In the genomic region with DNA sequence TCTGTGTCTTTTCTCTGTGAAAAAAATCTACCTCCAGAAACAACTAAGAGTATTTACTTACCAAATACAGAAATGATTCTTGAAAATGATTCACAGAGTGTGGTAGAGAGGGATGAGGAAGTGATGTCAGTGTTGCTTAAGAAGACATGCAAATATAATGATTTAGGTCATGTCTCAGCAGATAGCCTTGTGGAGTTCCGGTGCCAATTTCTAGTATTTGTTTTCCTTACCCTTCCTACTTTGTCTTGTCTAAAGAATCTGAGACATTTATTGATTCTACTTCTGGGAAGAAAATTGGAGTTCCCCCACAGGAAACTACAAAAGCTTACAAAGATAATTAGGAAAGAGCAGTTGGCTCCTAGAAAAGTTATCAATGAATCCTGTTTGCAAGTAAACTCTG, we compare ENCODE assay signal across 9 cellular contexts.
DNase-seq lines count a peak whose midpoint lies in the region; ATAC-seq lines count a peak whose summit lies in the region.
"Had no signal": no experiment of that assay in that cellular context is flagged by ENCODE, and none has a peak within 500 bp of the region (broad histone marks: within the 10 kb centered on the region; RNA-seq: fewer than 3 reads in every experiment).

No MANE protein-coding gene starts in this region.

- H3K27ac Mint-ChIP-seq in activated CD4-positive, alpha-beta T cell treated with anti-CD3 and anti-CD28 coated beads, Interleukin-2, amount 10 ng/mL, durations not matched to agents 7 days and 5 days, result no peak overlapping the region

- no peaks in the 10 kb centered on the region for H3K4me1 ChIP-seq in HAP-1

- DNase-seq in AG20443 (ENCODE audit: low spot score) (peak; percentile 58), SKM-1 treated with dmso at 0.1 percent for 144 hours (lab: John Stamatoyannopoulos, UW; ENCODE audit: unreplicated experiment) (peak; percentile 36), kidney glomerular epithelial cell (lab: John Stamatoyannopoulos, UW) (peak; percentile 94), HAP-1 (ENCODE audit: low spot score in 2 of 2) (no peak), NCI-H187 (lab: John Stamatoyannopoulos, UW) (no peak), cerebellar cortex (ENCODE audit: low spot score) (no peak)
- no peak for DNase-seq in activated CD4-positive, alpha-beta T cell treated with anti-CD3 and anti-CD28 coated beads, Interleukin-2, amount 10 ng/mL, durations not matched to agents 7 days and 5 days
- DNase-seq: NCI-H774 had no signal

- H3K4me3 Mint-ChIP-seq in activated CD4-positive, alpha-beta T cell treated with anti-CD3 and anti-CD28 coated beads, Interleukin-2, amount 10 ng/mL, durations not matched to agents 7 days and 5 days, result no peak overlapping the region

- POLR2A ChIA-PET in activated CD4-positive, alpha-beta T cell treated with anti-CD3 and anti-CD28 coated beads, Interleukin-2, amount 10 ng/mL, durations not matched to agents 7 days and 5 days (lab: Charles Lee), result no interaction called here

- in situ Hi-C loops in HAP-1 (cut with MboI; ENCODE audit: low sequenced_read_pairs), result no loop called here

- H3K27me3 ChIP-seq in HAP-1 (ENCODE audit: low read depth), result no peaks in the 10 kb centered on the region; the same call in 1 of the 2 replicates

- H3K27me3 Mint-ChIP-seq in activated CD4-positive, alpha-beta T cell treated with anti-CD3 and anti-CD28 coated beads, Interleukin-2, amount 10 ng/mL, durations not matched to agents 7 days and 5 days, result no peaks in the 10 kb centered on the region

- CTCF ChIA-PET in activated CD4-positive, alpha-beta T cell treated with anti-CD3 and anti-CD28 coated beads, Interleukin-2, amount 10 ng/mL, durations not matched to agents 7 days and 5 days (lab: Charles Lee), result interaction anchor here (1.8 kb wide), 1 partner anchor 11 kb away, joined by 3 read pairs; no protein-coding TSS in a partner anchor

- no peaks in the 10 kb centered on the region for H3K9me3 ChIP-seq in HAP-1

- no peaks in the 10 kb centered on the region for H3K36me3 Mint-ChIP-seq in activated CD4-positive, alpha-beta T cell treated with anti-CD3 and anti-CD28 coated beads, Interleukin-2, amount 10 ng/mL, durations not matched to agents 7 days and 5 days (ENCODE audit: low read depth)

- no peak overlapping the region for H3K4me3 ChIP-seq in HAP-1

- H3K4me1 Mint-ChIP-seq in activated CD4-positive, alpha-beta T cell treated with anti-CD3 and anti-CD28 coated beads, Interleukin-2, amount 10 ng/mL, durations not matched to agents 7 days and 5 days, result peaks cover 5% of the 10 kb centered on the region

- H3K9me3 Mint-ChIP-seq in activated CD4-positive, alpha-beta T cell treated with anti-CD3 and anti-CD28 coated beads, Interleukin-2, amount 10 ng/mL, durations not matched to agents 7 days and 5 days, result peaks cover 4% of the 10 kb centered on the region

- no peaks in the 10 kb centered on the region for H3K36me3 ChIP-seq in HAP-1 (replicated peaks)

- ATAC-seq in HG03175 (IDR thresholded peaks at IDR 0.05; ENCODE audit: unreplicated experiment), result peak; percentile 85

Comparison
In these comparisons a context has a peak if more than half of its experiments do, and no peak if none do; other contexts are left out.
1. DNase-seq: peak in AG20443 (single experiment), SKM-1 treated with dmso at 0.1 percent for 144 hours (single experiment) and kidney glomerular epithelial cell (single experiment); none in HAP-1 (0 of 2), NCI-H187 (0 of 2), cerebellar cortex (single experiment) and activated CD4-positive, alpha-beta T cell treated with anti-CD3 and anti-CD28 coated beads, Interleukin-2, amount 10 ng/mL, durations not matched to agents 7 days and 5 days (single experiment).